12 cellular contexts compared by ENCODE assay signal in genomic region chr14:102948698-102949061, GRCh38. TPM values are rescaled to one million over a fixed set of nuclear protein-coding genes. Genes with fewer than 3 reads are reported as not detected.
DNase-seq lines count a peak whose midpoint lies in the region; ATAC-seq, FAIRE-seq and TF ChIP-seq lines count a peak whose summit lies in the region.
"Had no signal": no experiment of that assay in that cellular context is flagged by ENCODE, and none has a peak within 500 bp of the region (broad histone marks: within the 10 kb centered on the region; RNA-seq: fewer than 3 reads in every experiment).

No MANE protein-coding gene starts in this region.

- H3K27me3 ChIP-seq in CD4-positive, alpha-beta T cell (ENCODE audit: control insufficient read depth, insufficient read depth, low read length): no peaks in the 10 kb centered on the region
- H3K27me3 ChIP-seq in esophagus squamous epithelium: no peaks in the 10 kb centered on the region
- H3K27me3 ChIP-seq: SJCRH30 had no signal

- POLR2A ChIA-PET in CD4-positive, alpha-beta T cell (lab: Charles Lee): interaction anchor here (1.4 to 1.9 kb wide), 3 partner anchors 21 to 174 kb away, joined by 4 to 8 read pairs (median 6); no protein-coding TSS in a partner anchor
- POLR2A ChIA-PET in T-cell (lab: Charles Lee): no interaction called here

- peak overlapping the region; percentile 76 for H3K27ac Mint-ChIP-seq in CD4-positive, alpha-beta T cell
- H3K27ac Mint-ChIP-seq in T-cell: peak overlapping the region; percentile 90

- no peaks in the 10 kb centered on the region for H3K27me3 Mint-ChIP-seq in CD4-positive, alpha-beta T cell
- H3K27me3 Mint-ChIP-seq in T-cell: no peaks in the 10 kb centered on the region

- peaks cover 57 to 72% of the 10 kb centered on the region in 2 donors for H3K36me3 ChIP-seq in kidney (ENCODE audit: control insufficient read depth in 1 of 2, insufficient read depth in 2 of 2, low read length in 2 of 2)
- peaks cover 43 to 95% (median 73%) of the 10 kb centered on the region in 3 donors for H3K36me3 ChIP-seq in esophagus squamous epithelium

- no peaks in the 10 kb centered on the region for H3K9me3 ChIP-seq in CD4-positive, alpha-beta T cell (ENCODE audit: control insufficient read depth, low read length)
- H3K9me3 ChIP-seq in kidney (ENCODE audit: control insufficient read depth in 1 of 2, low read length in 2 of 2): no peaks in the 10 kb centered on the region
- no peaks in the 10 kb centered on the region for H3K9me3 ChIP-seq in esophagus squamous epithelium
- H3K9me3 ChIP-seq: SJCRH30 had no signal

- H3K4me3 ChIP-seq in kidney (ENCODE audit: low read length in 2 of 2) (no peak overlapping the region), esophagus squamous epithelium (no peak overlapping the region)
- H3K4me3 ChIP-seq: SJCRH30 had no signal

- no peak for FAIRE-seq in kidney (lab: Jason Lieb, UNC)
- FAIRE-seq: colon had no signal

- no peaks in the 10 kb centered on the region for H3K4me1 ChIP-seq in kidney (ENCODE audit: control insufficient read depth in 1 of 2, insufficient read depth in 1 of 2, low read depth in 1 of 2, low read length in 2 of 2)
- peaks cover 8 to 21% (median 8%) of the 10 kb centered on the region in 3 donors for H3K4me1 ChIP-seq in esophagus squamous epithelium

- TF ChIP-seq CTCF in 22Rv1 (IDR thresholded peaks at IDR 0.05) (no peak), kidney (IDR thresholded peaks at IDR 0.05; ENCODE audit: borderline replicate concordance, extremely low read depth, insufficient read depth) (no peak), esophagus squamous epithelium (IDR thresholded peaks at IDR 0.05) (no peak)
- TF ChIP-seq CTCF in CD4-positive, alpha-beta T cell (IDR thresholded peaks at IDR 0.05): no peak

- peaks cover 2% of the 10 kb centered on the region for H3K36me3 Mint-ChIP-seq in CD4-positive, alpha-beta T cell (ENCODE audit: low read depth)
- H3K36me3 Mint-ChIP-seq in T-cell: peaks cover 13% of the 10 kb centered on the region

- CTCF ChIA-PET in CD4-positive, alpha-beta T cell (lab: Charles Lee): no interaction called here
- CTCF ChIA-PET in T-cell (lab: Charles Lee): no interaction called here

- ATAC-seq in CD4-positive, alpha-beta T cell (ENCODE audit: poor library complexity): no peak
- ATAC-seq in T-cell (replicated peaks in 1 of 4) (no peak), GM19455 (IDR thresholded peaks at IDR 0.05; ENCODE audit: unreplicated experiment) (no peak), GM18868 (IDR thresholded peaks at IDR 0.05; ENCODE audit: unreplicated experiment) (no peak)

- H3K9me3 Mint-ChIP-seq in CD4-positive, alpha-beta T cell: no peaks in the 10 kb centered on the region
- H3K9me3 Mint-ChIP-seq in T-cell: no peaks in the 10 kb centered on the region

- H3K4me3 Mint-ChIP-seq in CD4-positive, alpha-beta T cell: peak overlapping the region; percentile 34
- H3K4me3 Mint-ChIP-seq in T-cell: peak overlapping the region; percentile 0 to 48 (median 5)

- no peak for DNase-seq in CD4-positive, alpha-beta T cell
- DNase-seq in T-cell (no peak), kidney (peak; percentile 59), esophagus squamous epithelium (lab: John Stamatoyannopoulos, UW) (no peak)
- no peak for DNase-seq in central memory CD4-positive, alpha-beta T cell
- DNase-seq: Calu3, NCI-H69, SJCRH30 had no signal

- peaks cover 28% of the 10 kb centered on the region for H3K4me1 Mint-ChIP-seq in CD4-positive, alpha-beta T cell (ENCODE audit: low read depth)
- H3K4me1 Mint-ChIP-seq in T-cell: peaks cover 25 to 27% (median 26%) of the 10 kb centered on the region in 3 donors

- WGBS in esophagus squamous epithelium, 2 donors: 48% methylated on average over 4 of the region's 9 CpGs; no CpG with 5 or more reads in 1 of the 2 donors

- no peak overlapping the region for H3K9ac ChIP-seq in kidney (ENCODE audit: low read length in 2 of 2)

- H3K27ac ChIP-seq in 22Rv1 (peak overlapping the region; percentile 49), kidney (ENCODE audit: low read depth in 2 of 2, low read length in 2 of 2) (no peak overlapping the region), esophagus squamous epithelium (peak overlapping the region in 2 of 4 donors; percentile 14 to 52)
- peak overlapping the region; percentile 13 for H3K27ac ChIP-seq in CD4-positive, alpha-beta T cell (ENCODE audit: low read depth, low read length)
- H3K27ac ChIP-seq: SJCRH30 had no signal

- intact Hi-C loops in CD4-positive, alpha-beta T cell (cut with DNase I, micrococcal nuclease): no loop called here
- intact Hi-C loops in kidney (cut with DNase I) (no loop called here), esophagus squamous epithelium (cut with DNase I) (no loop called here)

- TF ChIP-seq POLR2A in esophagus squamous epithelium (IDR thresholded peaks at IDR 0.05): no peak

RNA-seq across cellular contexts. Expression of gene AMN, which starts 26.2 kb away (rescaled TPM):
- total RNA-seq in CD4-positive, alpha-beta T cell: 1 to 10 TPM; 2.6 to 2.8 TPM
- 10 to 100 TPM in 2 of 5 donors, 1 to 10 TPM in 3; 5.2 to 15.0 (median 8.4) TPM for total RNA-seq in T-cell
- total RNA-seq in kidney: 58.0 TPM
- polyA plus RNA-seq in kidney (ENCODE audit: insufficient read depth, low read depth, low replicate concordance): 121 TPM
- total RNA-seq in esophagus squamous epithelium: 10 to 100 TPM in 3 of 4 donors, 1 to 10 TPM in 1; 7.6 to 24.0 (median 19.7) TPM
- total RNA-seq: SJCRH30 had no signal

Comparison
In these comparisons a context has a peak if more than half of its experiments do, and no peak if none do; other contexts are left out.
1. H3K27ac ChIP-seq: peak in 22Rv1 (single experiment) and CD4-positive, alpha-beta T cell (single experiment); none in kidney (0 of 2).